Comparison of ENCODE assay signal across 1 cellular context in genomic region chr11:67372993-67373915, GRCh38.
TF ChIP-seq lines count a peak whose summit lies in the region.

Gene CLCF1 (minus strand): TSS chr11:67373598. CDS start chr11:67373539, 59 bp downstream.

TF ChIP-seq in K562, 482 proteins besides CTCF, POLR2A, EP300 and RAD21 (continued from another document):
- 0 out of 2 replicates have a peak, but pooled peaks have one; percentile 21 for TF ChIP-seq STAT6 (CRISPR knock-in tag; IDR thresholded peaks at IDR 0.05)
- TF ChIP-seq CREM (IDR thresholded peaks at IDR 0.05; ENCODE audit: low read depth), result peak; percentile 68
- peak; percentile 86 for TF ChIP-seq ZNF263 (CRISPR knock-in tag; IDR thresholded peaks at IDR 0.05; ENCODE audit: borderline replicate concordance)
- TF ChIP-seq TEAD1 (CRISPR knock-in tag; IDR thresholded peaks at IDR 0.05), result peak in 1 of 2 experiments; percentile 42; a peak in 1 of 4 replicates
- peak; percentile 28; the same call in 1 of the 2 replicates for TF ChIP-seq GABPB1 (CRISPR knock-in tag; IDR thresholded peaks at IDR 0.05)
- TF ChIP-seq ZNF384 (IDR thresholded peaks at IDR 0.05; ENCODE audit: low read depth, low read length), result peak; percentile 94
- no peak for TF ChIP-seq GTF2A2 (tag; IDR thresholded peaks at IDR 0.05)
- 0 out of 2 replicates have a peak, but pooled peaks have one; percentile 32 for TF ChIP-seq SRSF3 (IDR thresholded peaks at IDR 0.05; ENCODE audit: insufficient read depth, low read length)
- no peak for TF ChIP-seq CBX8 (IDR thresholded peaks at IDR 0.05; ENCODE audit: borderline replicate concordance, extremely low read depth, low read depth, low read length, poor library complexity, severe bottlenecking)
- TF ChIP-seq L3MBTL2 (IDR thresholded peaks at IDR 0.05), result peak; percentile 42; the same call in 1 of the 2 replicates
- TF ChIP-seq CXXC5 (CRISPR knock-in tag; IDR thresholded peaks at IDR 0.05), result peak; percentile 61; the same call in 1 of the 2 replicates
- no peak for TF ChIP-seq XRCC3 (IDR thresholded peaks at IDR 0.05)
- peak; percentile 38; the same call in 1 of the 2 replicates for TF ChIP-seq PHF8 (IDR thresholded peaks at IDR 0.05; ENCODE audit: borderline replicate concordance, low read length)
- peak; percentile 39; the same call in 1 of the 2 replicates for TF ChIP-seq ARID4B (CRISPR knock-in tag; IDR thresholded peaks at IDR 0.05)
- no peak for TF ChIP-seq RNF2 (IDR thresholded peaks at IDR 0.05)
- TF ChIP-seq POLR2B (IDR thresholded peaks at IDR 0.05; ENCODE audit: low read depth, partially characterized antibody), result peak; percentile 30
- no peak for TF ChIP-seq MEF2D (tag; conservative IDR thresholded peaks at IDR 0.05; ENCODE audit: low read depth)
- TF ChIP-seq ZBTB9 (CRISPR knock-in tag; IDR thresholded peaks at IDR 0.05), result 0 out of 2 replicates have a peak, but pooled peaks have one; percentile 15
- no peak for TF ChIP-seq DPF2 (IDR thresholded peaks at IDR 0.05)
- peak; percentile 15; the same call in 1 of the 2 replicates for TF ChIP-seq GATAD2B (IDR thresholded peaks at IDR 0.05; ENCODE audit: borderline replicate concordance)
- TF ChIP-seq ZBTB7A (IDR thresholded peaks at IDR 0.05; ENCODE audit: borderline replicate concordance, control insufficient read depth, low read depth, low read length), result peak; percentile 75
- no peak for TF ChIP-seq NR4A1 (CRISPR knock-in tag; IDR thresholded peaks at IDR 0.05)
- TF ChIP-seq NR4A1 (tag; IDR thresholded peaks at IDR 0.05), result peak; percentile 32; the same call in 1 of the 2 replicates
- no peak for TF ChIP-seq TEAD4 (IDR thresholded peaks at IDR 0.05; ENCODE audit: low read length)
- no peak for TF ChIP-seq TEAD4 (CRISPR knock-in tag; IDR thresholded peaks at IDR 0.05; ENCODE audit: borderline replicate concordance)
- TF ChIP-seq UBTF (IDR thresholded peaks at IDR 0.05; ENCODE audit: borderline replicate concordance in 1 of 2, low read depth in 2 of 2, low read length in 2 of 2), result peak in 1 of 2 experiments; percentile 67; a peak in 1 of 4 replicates
- peak; percentile 81 for TF ChIP-seq RBFOX2 (IDR thresholded peaks at IDR 0.05; ENCODE audit: low read depth, low read length)
- TF ChIP-seq REST (CRISPR knock-in tag; IDR thresholded peaks at IDR 0.05; ENCODE audit: low read depth), result peak; percentile 23; the same call in 1 of the 2 replicates
- 0 out of 2 replicates have a peak, but pooled peaks have one; percentile 5 for TF ChIP-seq MBD2 (IDR thresholded peaks at IDR 0.05; ENCODE audit: borderline replicate concordance, low read depth)
- TF ChIP-seq KAT8 (IDR thresholded peaks at IDR 0.05; ENCODE audit: low read depth), result no peak
- TF ChIP-seq ZFX (CRISPR knock-in tag; IDR thresholded peaks at IDR 0.05), result peak; percentile 67
- TF ChIP-seq PCBP1 (IDR thresholded peaks at IDR 0.05; ENCODE audit: low read depth, low read length, poor library complexity, severe bottlenecking), result peak; percentile 60
- TF ChIP-seq ERF (CRISPR knock-in tag; IDR thresholded peaks at IDR 0.05), result peak; percentile 74; the same call in 1 of the 2 replicates
- peak; percentile 15; the same call in 1 of the 2 replicates for TF ChIP-seq CTBP1 (IDR thresholded peaks at IDR 0.05; ENCODE audit: borderline replicate concordance)
